19 cellular contexts compared by ENCODE assay signal in the genomic region with DNA sequence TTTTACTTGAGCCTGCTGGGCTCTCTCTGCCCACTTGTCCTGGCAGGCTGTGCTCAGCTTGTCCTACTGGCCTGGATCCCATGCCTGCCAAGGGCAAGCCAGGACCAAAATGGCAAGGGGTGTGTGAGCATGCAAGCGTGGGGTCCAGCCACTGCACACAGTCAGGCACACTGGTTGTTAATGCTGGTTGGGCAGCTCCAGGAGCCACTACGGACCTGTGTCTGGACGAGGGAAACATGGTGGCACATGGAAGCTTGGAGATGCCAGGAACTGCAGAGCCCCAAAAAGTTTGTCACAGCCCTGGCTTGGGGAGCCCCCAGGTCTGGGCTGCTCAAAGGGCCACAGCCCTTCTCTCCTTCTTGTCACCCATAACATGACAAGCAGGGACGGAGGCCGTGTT.
DNase-seq lines count a peak whose midpoint lies in the region; ATAC-seq, FAIRE-seq and TF ChIP-seq lines count a peak whose summit lies in the region.
"Had no signal": no experiment of that assay in that cellular context is flagged by ENCODE, and none has a peak within 500 bp of the region (broad histone marks: within the 10 kb centered on the region; RNA-seq: fewer than 3 reads in every experiment).

No MANE protein-coding gene starts in this region.

- no peak overlapping the region for H2AFZ ChIP-seq in HepG2 (ENCODE audit: low read length)
- H2AFZ ChIP-seq: GM23248 had no signal

- H3K27ac ChIP-seq in HepG2 (ENCODE audit: extremely low read length, insufficient read depth, low read length): no peak overlapping the region
- no peak overlapping the region for H3K27ac ChIP-seq in right lobe of liver
- H3K27ac ChIP-seq: 22Rv1, A549, C4-2B, GM23248 had no signal

- BruUV-seq in HepG2 (replicated peaks; lab: Mats Ljungman, UMichigan): no TSS peak

- TF ChIP-seq EP300 in HepG2 (IDR thresholded peaks at IDR 0.05; ENCODE audit: low read depth in 2 of 2, low read length in 2 of 2): no peak
- no peak for TF ChIP-seq EP300 in HepG2 (CRISPR knock-in tag; IDR thresholded peaks at IDR 0.05; ENCODE audit: borderline replicate concordance)

- H3K4me3 Mint-ChIP-seq in stimulated activated effector memory CD8-positive, alpha-beta T cell treated with anti-CD3 and anti-CD28 coated beads, Interleukin-12 subunit alpha, Interleukin-12 subunit beta, amount 100 ng/mL, for 72 hours: no peak overlapping the region
- no peak overlapping the region for H3K4me3 Mint-ChIP-seq in activated naive CD4-positive, alpha-beta T cell treated with anti-CD3 and anti-CD28 coated beads for 36 hours
- no peak overlapping the region for H3K4me3 Mint-ChIP-seq in activated T-cell treated with anti-CD3 and anti-CD28 coated beads, Interleukin-2, amount 50 U/mL, for 72 hours
- H3K4me3 Mint-ChIP-seq: CD4-positive, alpha-beta T cell had no signal

- DNase-seq in Right ventricle myocardium superior (peak; percentile 33), Right ventricle myocardium inferior (ENCODE audit: missing footprints) (no peak), HepG2 (ENCODE audit: low spot score) (no peak), right lobe of liver (no peak)
- DNase-seq in stimulated activated effector memory CD8-positive, alpha-beta T cell treated with anti-CD3 and anti-CD28 coated beads, Interleukin-12 subunit alpha, Interleukin-12 subunit beta, amount 100 ng/mL, for 72 hours (ENCODE audit: low spot score in 2 of 2): no peak
- no peak for DNase-seq in activated naive CD4-positive, alpha-beta T cell treated with anti-CD3 and anti-CD28 coated beads for 36 hours
- no peak for DNase-seq in activated T-cell treated with anti-CD3 and anti-CD28 coated beads, Interleukin-2, amount 50 U/mL, for 72 hours
- DNase-seq: AML-193; CD4-positive, alpha-beta T cell; DMS153; DMS79; GDM1; GM23248; HCEC 1CT had no signal

- peaks cover 14 to 47% of the 10 kb centered on the region in 2 experiments for H3K36me3 ChIP-seq in HepG2 (replicated peaks in 1 of 2; ENCODE audit: control insufficient read depth in 1 of 2, insufficient read depth in 2 of 2, low read length in 2 of 2)
- H3K36me3 ChIP-seq in right lobe of liver: peaks cover 0 to 3% (median 0%) of the 10 kb centered on the region in 4 donors

- TF ChIP-seq CTCF in HepG2 (CRISPR knock-in tag; IDR thresholded peaks at IDR 0.05) (no peak), right lobe of liver (IDR thresholded peaks at IDR 0.05) (no peak)

- 100% methylated on average over 1 of the region's 5 CpGs for WGBS in HepG2 (ENCODE audit: low lambda C conversion rate)
- no CpG with 5 or more reads among the region's 5 CpGs for WGBS in right lobe of liver (ENCODE audit: insufficient coverage, low coverage, low lambda C conversion rate, missing lambda C conversion rate)

- no peak overlapping the region for H3K9ac ChIP-seq in HepG2 (ENCODE audit: insufficient read depth, low read depth, low read length)
- H3K9ac ChIP-seq: GM23248 had no signal

- in situ Hi-C loops in HepG2 (cut with HindIII; ENCODE audit: extremely low pct_ligation_motif_present, low pct_unique_long_range_greater_than_20kb): no loop called here

- intact Hi-C loops in Right ventricle myocardium superior (cut with DNase I) (no loop called here), Right ventricle myocardium inferior (cut with DNase I) (no loop called here), HepG2 (cut with micrococcal nuclease; ENCODE audit: unreplicated experiment) (no loop called here), right lobe of liver (cut with DNase I) (no loop called here)
- intact Hi-C loops in activated naive CD4-positive, alpha-beta T cell treated with anti-CD3 and anti-CD28 coated beads for 36 hours (cut with micrococcal nuclease): no loop called here

- CTCF ChIA-PET in HepG2 (lab: Yijun Ruan, JAX; ENCODE audit: low intra/inter-chr PET ratio, low total read pairs): no interaction called here
- CTCF ChIA-PET in activated naive CD4-positive, alpha-beta T cell treated with anti-CD3 and anti-CD28 coated beads for 36 hours (lab: Charles Lee): no interaction called here

- H3K4me3 ChIP-seq in HepG2 (replicated peaks in 1 of 3; ENCODE audit: insufficient read depth in 1 of 3, low read depth in 2 of 3, low read length in 3 of 3) (no peak overlapping the region), right lobe of liver (no peak overlapping the region)
- H3K4me3 ChIP-seq: A549, GM23248 had no signal

- no peak for FAIRE-seq in HepG2 (lab: Jason Lieb, UNC)
- FAIRE-seq: A549, GM12892, GM18507 had no signal

- POLR2A ChIA-PET in HepG2 (lab: Yijun Ruan, JAX): no interaction called here

- no peaks in the 10 kb centered on the region for H3K36me3 Mint-ChIP-seq in stimulated activated effector memory CD8-positive, alpha-beta T cell treated with anti-CD3 and anti-CD28 coated beads, Interleukin-12 subunit alpha, Interleukin-12 subunit beta, amount 100 ng/mL, for 72 hours
- H3K36me3 Mint-ChIP-seq in activated naive CD4-positive, alpha-beta T cell treated with anti-CD3 and anti-CD28 coated beads for 36 hours (ENCODE audit: low read depth): no peaks in the 10 kb centered on the region
- H3K36me3 Mint-ChIP-seq in activated T-cell treated with anti-CD3 and anti-CD28 coated beads, Interleukin-2, amount 50 U/mL, for 72 hours (ENCODE audit: insufficient read depth in 2 of 2): no peaks in the 10 kb centered on the region

- H3K9me3 Mint-ChIP-seq in stimulated activated effector memory CD8-positive, alpha-beta T cell treated with anti-CD3 and anti-CD28 coated beads, Interleukin-12 subunit alpha, Interleukin-12 subunit beta, amount 100 ng/mL, for 72 hours: peaks cover 3% of the 10 kb centered on the region
- H3K9me3 Mint-ChIP-seq in activated naive CD4-positive, alpha-beta T cell treated with anti-CD3 and anti-CD28 coated beads for 36 hours: peaks cover 7% of the 10 kb centered on the region
- H3K9me3 Mint-ChIP-seq in activated T-cell treated with anti-CD3 and anti-CD28 coated beads, Interleukin-2, amount 50 U/mL, for 72 hours: peaks cover 0 to 9% of the 10 kb centered on the region in 2 donors

- H3K79me2 ChIP-seq in HepG2 (ENCODE audit: insufficient read depth, low read length): no peaks in the 10 kb centered on the region

- H3K27me3 Mint-ChIP-seq in activated naive CD4-positive, alpha-beta T cell treated with anti-CD3 and anti-CD28 coated beads for 36 hours (ENCODE audit: low read depth): no peaks in the 10 kb centered on the region
- H3K27me3 Mint-ChIP-seq in activated T-cell treated with anti-CD3 and anti-CD28 coated beads, Interleukin-2, amount 50 U/mL, for 72 hours (ENCODE audit: low read depth): no peaks in the 10 kb centered on the region
- H3K27me3 Mint-ChIP-seq: CD4-positive, alpha-beta T cell had no signal

- TF ChIP-seq POLR2A in HepG2 (IDR thresholded peaks at IDR 0.05; ENCODE audit: insufficient read depth in 1 of 2, low read depth in 2 of 2, low read length in 2 of 2) (no peak), right lobe of liver (IDR thresholded peaks at IDR 0.05) (no peak)

- H3K4me1 Mint-ChIP-seq in stimulated activated effector memory CD8-positive, alpha-beta T cell treated with anti-CD3 and anti-CD28 coated beads, Interleukin-12 subunit alpha, Interleukin-12 subunit beta, amount 100 ng/mL, for 72 hours: no peaks in the 10 kb centered on the region
- H3K4me1 Mint-ChIP-seq in activated naive CD4-positive, alpha-beta T cell treated with anti-CD3 and anti-CD28 coated beads for 36 hours (ENCODE audit: low read depth): no peaks in the 10 kb centered on the region
- H3K4me1 Mint-ChIP-seq in activated T-cell treated with anti-CD3 and anti-CD28 coated beads, Interleukin-2, amount 50 U/mL, for 72 hours (ENCODE audit: low read depth): no peaks in the 10 kb centered on the region

- ATAC-seq in Right ventricle myocardium superior (ENCODE audit: poor library complexity) (peak; percentile 58), Right ventricle myocardium inferior (no peak), HepG2 (peak; percentile 22), right lobe of liver (no peak)
- ATAC-seq in stimulated activated effector memory CD8-positive, alpha-beta T cell treated with anti-CD3 and anti-CD28 coated beads, Interleukin-12 subunit alpha, Interleukin-12 subunit beta, amount 100 ng/mL, for 72 hours: peak; percentile 26
- ATAC-seq in activated T-cell treated with anti-CD3 and anti-CD28 coated beads, Interleukin-2, amount 50 U/mL, for 72 hours (replicated peaks in 1 of 2): no peak
- ATAC-seq: A549 had no signal

- H4K20me1 ChIP-seq in HepG2 (ENCODE audit: insufficient read depth, low read length): no peaks in the 10 kb centered on the region

- no peak overlapping the region for H3K4me2 ChIP-seq in HepG2 (ENCODE audit: low read depth, low read length)
- H3K4me2 ChIP-seq: A549 had no signal

- no peak for TF ChIP-seq RAD21 in HepG2 (CRISPR knock-in tag; IDR thresholded peaks at IDR 0.05)

- H3K27me3 ChIP-seq in HepG2 (ENCODE audit: control insufficient read depth in 1 of 2, insufficient read depth in 2 of 2, low read length in 2 of 2) (no peaks in the 10 kb centered on the region), right lobe of liver (no peaks in the 10 kb centered on the region)

- H3K4me1 ChIP-seq in HepG2 (ENCODE audit: insufficient read depth, low read length) (no peaks in the 10 kb centered on the region), right lobe of liver (no peaks in the 10 kb centered on the region)
- H3K4me1 ChIP-seq: A549 had no signal

- H3K27ac Mint-ChIP-seq in stimulated activated effector memory CD8-positive, alpha-beta T cell treated with anti-CD3 and anti-CD28 coated beads, Interleukin-12 subunit alpha, Interleukin-12 subunit beta, amount 100 ng/mL, for 72 hours: no peak overlapping the region
- no peak overlapping the region for H3K27ac Mint-ChIP-seq in activated naive CD4-positive, alpha-beta T cell treated with anti-CD3 and anti-CD28 coated beads for 36 hours
- H3K27ac Mint-ChIP-seq in activated T-cell treated with anti-CD3 and anti-CD28 coated beads, Interleukin-2, amount 50 U/mL, for 72 hours: no peak overlapping the region
- H3K27ac Mint-ChIP-seq: CD4-positive, alpha-beta T cell had no signal

- no peaks in the 10 kb centered on the region for H3K9me3 ChIP-seq in HepG2 (ENCODE audit: low read length)
- H3K9me3 ChIP-seq in right lobe of liver: no peaks in the 10 kb centered on the region
- H3K9me3 ChIP-seq: A549 had no signal

TF ChIP-seq in HepG2, 621 proteins besides CTCF, POLR2A, EP300 and RAD21:
- peak; percentile 72 for TF ChIP-seq AGO2 (optimal IDR thresholded peaks at IDR 0.05; ENCODE audit: low read depth, low read length)
- TF ChIP-seq RBM22 (optimal IDR thresholded peaks at IDR 0.05; ENCODE audit: low read length): peak; percentile 26
- TF ChIP-seq, protein P1, sequence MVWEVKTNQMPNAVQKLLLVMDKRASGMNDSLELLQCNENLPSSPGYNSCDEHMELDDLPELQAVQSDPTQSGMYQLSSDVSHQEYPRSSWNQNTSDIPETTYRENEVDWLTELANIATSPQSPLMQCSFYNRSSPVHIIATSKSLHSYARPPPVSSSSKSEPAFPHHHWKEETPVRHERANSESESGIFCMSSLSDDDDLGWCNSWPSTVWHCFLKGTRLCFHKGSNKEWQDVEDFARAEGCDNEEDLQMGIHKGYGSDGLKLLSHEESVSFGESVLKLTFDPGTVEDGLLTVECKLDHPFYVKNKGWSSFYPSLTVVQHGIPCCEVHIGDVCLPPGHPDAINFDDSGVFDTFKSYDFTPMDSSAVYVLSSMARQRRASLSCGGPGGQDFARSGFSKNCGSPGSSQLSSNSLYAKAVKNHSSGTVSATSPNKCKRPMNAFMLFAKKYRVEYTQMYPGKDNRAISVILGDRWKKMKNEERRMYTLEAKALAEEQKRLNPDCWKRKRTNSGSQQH (CRISPR knock-in tag; IDR thresholded peaks at IDR 0.05; ENCODE audit: low read depth): no peak

Comparison
In these comparisons a context has a peak if more than half of its experiments do, and no peak if none do; other contexts are left out.
1. ATAC-seq: peak in Right ventricle myocardium superior (single experiment), HepG2 (single experiment) and stimulated activated effector memory CD8-positive, alpha-beta T cell treated with anti-CD3 and anti-CD28 coated beads, Interleukin-12 subunit alpha, Interleukin-12 subunit beta, amount 100 ng/mL, for 72 hours (single experiment); none in Right ventricle myocardium inferior (single experiment), right lobe of liver (0 of 4) and activated T-cell treated with anti-CD3 and anti-CD28 coated beads, Interleukin-2, amount 50 U/mL, for 72 hours (0 of 2).